In the genomic region with DNA sequence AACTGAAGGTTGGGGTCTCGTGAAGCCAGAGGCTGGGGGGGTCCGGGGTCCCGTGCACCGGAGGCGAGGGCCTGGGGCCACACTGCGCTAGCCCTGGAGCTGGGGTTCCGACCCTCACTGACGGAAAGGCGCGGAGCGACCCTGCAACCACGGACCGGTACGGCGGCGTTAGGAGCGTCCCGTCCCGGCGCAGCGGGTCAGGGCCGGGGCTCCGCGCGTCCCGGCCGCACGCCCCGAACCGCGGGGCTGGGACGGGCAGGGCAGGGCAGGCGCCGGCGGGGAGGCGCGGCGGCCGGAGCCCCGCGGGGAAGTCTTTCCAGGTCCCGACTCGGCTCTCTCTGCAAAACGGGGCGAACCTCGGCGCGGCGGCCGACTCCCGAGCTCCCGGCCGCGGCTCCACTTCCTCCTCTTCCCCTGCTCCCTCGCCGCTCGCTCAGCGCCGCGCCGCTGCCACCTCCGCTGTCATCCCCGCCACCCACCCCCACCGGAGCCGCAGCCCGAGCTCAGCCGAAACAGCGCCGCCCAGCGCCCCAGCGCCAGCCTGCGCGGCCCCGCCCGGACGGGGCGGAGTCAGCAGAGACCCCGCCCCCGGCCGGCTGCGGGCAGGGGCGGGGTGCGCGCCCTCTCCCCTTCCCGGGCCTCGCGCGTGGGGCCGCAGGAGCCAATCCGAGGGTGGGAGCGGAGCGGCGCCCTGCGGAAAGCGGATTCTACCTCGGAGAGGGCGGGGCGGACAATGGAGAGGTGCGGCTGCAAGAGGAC, we compare ENCODE assay signal across 1 cellular context.
TF ChIP-seq lines count a peak whose summit lies in the region.

A gene with protein sequence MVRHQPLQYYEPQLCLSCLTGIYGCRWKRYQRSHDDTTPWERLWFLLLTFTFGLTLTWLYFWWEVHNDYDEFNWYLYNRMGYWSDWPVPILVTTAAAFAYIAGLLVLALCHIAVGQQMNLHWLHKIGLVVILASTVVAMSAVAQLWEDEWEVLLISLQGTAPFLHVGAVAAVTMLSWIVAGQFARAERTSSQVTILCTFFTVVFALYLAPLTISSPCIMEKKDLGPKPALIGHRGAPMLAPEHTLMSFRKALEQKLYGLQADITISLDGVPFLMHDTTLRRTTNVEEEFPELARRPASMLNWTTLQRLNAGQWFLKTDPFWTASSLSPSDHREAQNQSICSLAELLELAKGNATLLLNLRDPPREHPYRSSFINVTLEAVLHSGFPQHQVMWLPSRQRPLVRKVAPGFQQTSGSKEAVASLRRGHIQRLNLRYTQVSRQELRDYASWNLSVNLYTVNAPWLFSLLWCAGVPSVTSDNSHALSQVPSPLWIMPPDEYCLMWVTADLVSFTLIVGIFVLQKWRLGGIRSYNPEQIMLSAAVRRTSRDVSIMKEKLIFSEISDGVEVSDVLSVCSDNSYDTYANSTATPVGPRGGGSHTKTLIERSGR (minus strand): TSS at position 509 of the 759 bp plus-strand sequence. CDS start 48,206 bp downstream, outside the sequence.

TF ChIP-seq in HepG2, 621 proteins besides CTCF, POLR2A, EP300 and RAD21 (continued from another document and continues in another):
- TF ChIP-seq, protein P1, sequence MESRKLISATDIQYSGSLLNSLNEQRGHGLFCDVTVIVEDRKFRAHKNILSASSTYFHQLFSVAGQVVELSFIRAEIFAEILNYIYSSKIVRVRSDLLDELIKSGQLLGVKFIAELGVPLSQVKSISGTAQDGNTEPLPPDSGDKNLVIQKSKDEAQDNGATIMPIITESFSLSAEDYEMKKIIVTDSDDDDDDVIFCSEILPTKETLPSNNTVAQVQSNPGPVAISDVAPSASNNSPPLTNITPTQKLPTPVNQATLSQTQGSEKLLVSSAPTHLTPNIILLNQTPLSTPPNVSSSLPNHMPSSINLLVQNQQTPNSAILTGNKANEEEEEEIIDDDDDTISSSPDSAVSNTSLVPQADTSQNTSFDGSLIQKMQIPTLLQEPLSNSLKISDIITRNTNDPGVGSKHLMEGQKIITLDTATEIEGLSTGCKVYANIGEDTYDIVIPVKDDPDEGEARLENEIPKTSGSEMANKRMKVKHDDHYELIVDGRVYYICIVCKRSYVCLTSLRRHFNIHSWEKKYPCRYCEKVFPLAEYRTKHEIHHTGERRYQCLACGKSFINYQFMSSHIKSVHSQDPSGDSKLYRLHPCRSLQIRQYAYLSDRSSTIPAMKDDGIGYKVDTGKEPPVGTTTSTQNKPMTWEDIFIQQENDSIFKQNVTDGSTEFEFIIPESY (CRISPR knock-in tag; IDR thresholded peaks at IDR 0.05), result no peak
- TF ChIP-seq GABPA (IDR thresholded peaks at IDR 0.05; ENCODE audit: low read depth, low read length), result no peak
- TF ChIP-seq GABPA (CRISPR knock-in tag; IDR thresholded peaks at IDR 0.05; ENCODE audit: low read depth), result no peak
- no peak for TF ChIP-seq ZNF350 (CRISPR knock-in tag; IDR thresholded peaks at IDR 0.05; ENCODE audit: borderline replicate concordance, low read depth)
- TF ChIP-seq, protein P2, sequence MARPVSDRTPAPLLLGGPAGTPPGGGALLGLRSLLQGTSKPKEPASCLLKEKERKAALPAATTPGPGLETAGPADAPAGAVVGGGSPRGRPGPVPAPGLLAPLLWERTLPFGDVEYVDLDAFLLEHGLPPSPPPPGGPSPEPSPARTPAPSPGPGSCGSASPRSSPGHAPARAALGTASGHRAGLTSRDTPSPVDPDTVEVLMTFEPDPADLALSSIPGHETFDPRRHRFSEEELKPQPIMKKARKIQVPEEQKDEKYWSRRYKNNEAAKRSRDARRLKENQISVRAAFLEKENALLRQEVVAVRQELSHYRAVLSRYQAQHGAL (CRISPR knock-in tag; IDR thresholded peaks at IDR 0.05; ENCODE audit: not compliant biosample characterization), result no peak
- TF ChIP-seq ZNF547 (CRISPR knock-in tag; IDR thresholded peaks at IDR 0.05), result peak; percentile 7; the same call in 1 of the 2 replicates
- TF ChIP-seq, protein P3, sequence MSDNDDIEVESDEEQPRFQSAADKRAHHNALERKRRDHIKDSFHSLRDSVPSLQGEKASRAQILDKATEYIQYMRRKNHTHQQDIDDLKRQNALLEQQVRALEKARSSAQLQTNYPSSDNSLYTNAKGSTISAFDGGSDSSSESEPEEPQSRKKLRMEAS (IDR thresholded peaks at IDR 0.05), result peak; percentile 62; the same call in 1 of the 2 replicates
- TF ChIP-seq, protein P4, sequence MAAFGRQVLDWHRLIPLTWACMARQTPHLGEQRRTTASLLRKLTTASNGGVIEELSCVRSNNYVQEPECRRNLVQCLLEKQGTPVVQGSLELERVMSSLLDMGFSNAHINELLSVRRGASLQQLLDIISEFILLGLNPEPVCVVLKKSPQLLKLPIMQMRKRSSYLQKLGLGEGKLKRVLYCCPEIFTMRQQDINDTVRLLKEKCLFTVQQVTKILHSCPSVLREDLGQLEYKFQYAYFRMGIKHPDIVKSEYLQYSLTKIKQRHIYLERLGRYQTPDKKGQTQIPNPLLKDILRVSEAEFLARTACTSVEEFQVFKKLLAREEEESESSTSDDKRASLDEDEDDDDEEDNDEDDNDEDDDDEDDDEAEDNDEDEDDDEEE (CRISPR knock-in tag; IDR thresholded peaks at IDR 0.05), result no peak
- no peak for TF ChIP-seq SOX5 (CRISPR knock-in tag; IDR thresholded peaks at IDR 0.05; ENCODE audit: borderline replicate concordance)
- no peak for TF ChIP-seq TAF1 (CRISPR knock-in tag; IDR thresholded peaks at IDR 0.05)
- TF ChIP-seq, protein P5, sequence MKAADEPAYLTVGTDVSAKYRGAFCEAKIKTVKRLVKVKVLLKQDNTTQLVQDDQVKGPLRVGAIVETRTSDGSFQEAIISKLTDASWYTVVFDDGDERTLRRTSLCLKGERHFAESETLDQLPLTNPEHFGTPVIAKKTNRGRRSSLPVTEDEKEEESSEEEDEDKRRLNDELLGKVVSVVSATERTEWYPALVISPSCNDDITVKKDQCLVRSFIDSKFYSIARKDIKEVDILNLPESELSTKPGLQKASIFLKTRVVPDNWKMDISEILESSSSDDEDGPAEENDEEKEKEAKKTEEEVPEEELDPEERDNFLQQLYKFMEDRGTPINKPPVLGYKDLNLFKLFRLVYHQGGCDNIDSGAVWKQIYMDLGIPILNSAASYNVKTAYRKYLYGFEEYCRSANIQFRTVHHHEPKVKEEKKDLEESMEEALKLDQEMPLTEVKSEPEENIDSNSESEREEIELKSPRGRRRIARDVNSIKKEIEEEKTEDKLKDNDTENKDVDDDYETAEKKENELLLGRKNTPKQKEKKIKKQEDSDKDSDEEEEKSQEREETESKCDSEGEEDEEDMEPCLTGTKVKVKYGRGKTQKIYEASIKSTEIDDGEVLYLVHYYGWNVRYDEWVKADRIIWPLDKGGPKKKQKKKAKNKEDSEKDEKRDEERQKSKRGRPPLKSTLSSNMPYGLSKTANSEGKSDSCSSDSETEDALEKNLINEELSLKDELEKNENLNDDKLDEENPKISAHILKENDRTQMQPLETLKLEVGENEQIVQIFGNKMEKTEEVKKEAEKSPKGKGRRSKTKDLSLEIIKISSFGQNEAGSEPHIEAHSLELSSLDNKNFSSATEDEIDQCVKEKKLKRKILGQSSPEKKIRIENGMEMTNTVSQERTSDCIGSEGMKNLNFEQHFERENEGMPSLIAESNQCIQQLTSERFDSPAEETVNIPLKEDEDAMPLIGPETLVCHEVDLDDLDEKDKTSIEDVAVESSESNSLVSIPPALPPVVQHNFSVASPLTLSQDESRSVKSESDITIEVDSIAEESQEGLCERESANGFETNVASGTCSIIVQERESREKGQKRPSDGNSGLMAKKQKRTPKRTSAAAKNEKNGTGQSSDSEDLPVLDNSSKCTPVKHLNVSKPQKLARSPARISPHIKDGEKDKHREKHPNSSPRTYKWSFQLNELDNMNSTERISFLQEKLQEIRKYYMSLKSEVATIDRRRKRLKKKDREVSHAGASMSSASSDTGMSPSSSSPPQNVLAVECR (CRISPR knock-in tag; IDR thresholded peaks at IDR 0.05; ENCODE audit: borderline replicate concordance), result peak; percentile 68; the same call in 1 of the 2 replicates
- TF ChIP-seq GZF1 (CRISPR knock-in tag; IDR thresholded peaks at IDR 0.05), result no peak
- TF ChIP-seq ZNF543 (CRISPR knock-in tag; IDR thresholded peaks at IDR 0.05), result no peak
- no peak for TF ChIP-seq ARNT (IDR thresholded peaks at IDR 0.05)
- no peak for TF ChIP-seq CBX5 (CRISPR knock-in tag; IDR thresholded peaks at IDR 0.05; ENCODE audit: borderline replicate concordance)
- no peak for TF ChIP-seq ZNF24 (IDR thresholded peaks at IDR 0.05)
- TF ChIP-seq, protein P6, sequence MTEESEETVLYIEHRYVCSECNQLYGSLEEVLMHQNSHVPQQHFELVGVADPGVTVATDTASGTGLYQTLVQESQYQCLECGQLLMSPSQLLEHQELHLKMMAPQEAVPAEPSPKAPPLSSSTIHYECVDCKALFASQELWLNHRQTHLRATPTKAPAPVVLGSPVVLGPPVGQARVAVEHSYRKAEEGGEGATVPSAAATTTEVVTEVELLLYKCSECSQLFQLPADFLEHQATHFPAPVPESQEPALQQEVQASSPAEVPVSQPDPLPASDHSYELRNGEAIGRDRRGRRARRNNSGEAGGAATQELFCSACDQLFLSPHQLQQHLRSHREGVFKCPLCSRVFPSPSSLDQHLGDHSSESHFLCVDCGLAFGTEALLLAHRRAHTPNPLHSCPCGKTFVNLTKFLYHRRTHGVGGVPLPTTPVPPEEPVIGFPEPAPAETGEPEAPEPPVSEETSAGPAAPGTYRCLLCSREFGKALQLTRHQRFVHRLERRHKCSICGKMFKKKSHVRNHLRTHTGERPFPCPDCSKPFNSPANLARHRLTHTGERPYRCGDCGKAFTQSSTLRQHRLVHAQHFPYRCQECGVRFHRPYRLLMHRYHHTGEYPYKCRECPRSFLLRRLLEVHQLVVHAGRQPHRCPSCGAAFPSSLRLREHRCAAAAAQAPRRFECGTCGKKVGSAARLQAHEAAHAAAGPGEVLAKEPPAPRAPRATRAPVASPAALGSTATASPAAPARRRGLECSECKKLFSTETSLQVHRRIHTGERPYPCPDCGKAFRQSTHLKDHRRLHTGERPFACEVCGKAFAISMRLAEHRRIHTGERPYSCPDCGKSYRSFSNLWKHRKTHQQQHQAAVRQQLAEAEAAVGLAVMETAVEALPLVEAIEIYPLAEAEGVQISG (CRISPR knock-in tag; IDR thresholded peaks at IDR 0.05), result peak; percentile 16; the same call in 1 of the 2 replicates
- TF ChIP-seq, protein P7, sequence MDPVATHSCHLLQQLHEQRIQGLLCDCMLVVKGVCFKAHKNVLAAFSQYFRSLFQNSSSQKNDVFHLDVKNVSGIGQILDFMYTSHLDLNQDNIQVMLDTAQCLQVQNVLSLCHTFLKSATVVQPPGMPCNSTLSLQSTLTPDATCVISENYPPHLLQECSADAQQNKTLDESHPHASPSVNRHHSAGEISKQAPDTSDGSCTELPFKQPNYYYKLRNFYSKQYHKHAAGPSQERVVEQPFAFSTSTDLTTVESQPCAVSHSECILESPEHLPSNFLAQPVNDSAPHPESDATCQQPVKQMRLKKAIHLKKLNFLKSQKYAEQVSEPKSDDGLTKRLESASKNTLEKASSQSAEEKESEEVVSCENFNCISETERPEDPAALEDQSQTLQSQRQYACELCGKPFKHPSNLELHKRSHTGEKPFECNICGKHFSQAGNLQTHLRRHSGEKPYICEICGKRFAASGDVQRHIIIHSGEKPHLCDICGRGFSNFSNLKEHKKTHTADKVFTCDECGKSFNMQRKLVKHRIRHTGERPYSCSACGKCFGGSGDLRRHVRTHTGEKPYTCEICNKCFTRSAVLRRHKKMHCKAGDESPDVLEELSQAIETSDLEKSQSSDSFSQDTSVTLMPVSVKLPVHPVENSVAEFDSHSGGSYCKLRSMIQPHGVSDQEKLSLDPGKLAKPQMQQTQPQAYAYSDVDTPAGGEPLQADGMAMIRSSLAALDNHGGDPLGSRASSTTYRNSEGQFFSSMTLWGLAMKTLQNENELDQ (CRISPR knock-in tag; IDR thresholded peaks at IDR 0.05; ENCODE audit: borderline replicate concordance), result no peak
- peak; percentile 56 for TF ChIP-seq POLR2AphosphoS5 (IDR thresholded peaks at IDR 0.05; ENCODE audit: low read depth, low read length)
- no peak for TF ChIP-seq HOXA9 (CRISPR knock-in tag; IDR thresholded peaks at IDR 0.05; ENCODE audit: borderline replicate concordance)
- TF ChIP-seq, protein P8, sequence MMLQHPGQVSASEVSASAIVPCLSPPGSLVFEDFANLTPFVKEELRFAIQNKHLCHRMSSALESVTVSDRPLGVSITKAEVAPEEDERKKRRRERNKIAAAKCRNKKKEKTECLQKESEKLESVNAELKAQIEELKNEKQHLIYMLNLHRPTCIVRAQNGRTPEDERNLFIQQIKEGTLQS (CRISPR knock-in tag; IDR thresholded peaks at IDR 0.05), result no peak
- no peak for TF ChIP-seq NFIC (IDR thresholded peaks at IDR 0.05; ENCODE audit: low read length)
- no peak for TF ChIP-seq TP53 (CRISPR knock-in tag; conservative IDR thresholded peaks at IDR 0.05)
- TF ChIP-seq ZNF180 (CRISPR knock-in tag; IDR thresholded peaks at IDR 0.05; ENCODE audit: borderline replicate concordance, low read depth), result no peak
- TF ChIP-seq ZFY (CRISPR knock-in tag; IDR thresholded peaks at IDR 0.05), result peak; percentile 12; the same call in 1 of the 2 replicates
- TF ChIP-seq ZNF670 (CRISPR knock-in tag; IDR thresholded peaks at IDR 0.05; ENCODE audit: borderline replicate concordance), result no peak
- TF ChIP-seq ZSCAN31 (CRISPR knock-in tag; IDR thresholded peaks at IDR 0.05; ENCODE audit: low read depth), result no peak
- 0 out of 2 replicates have a peak, but pooled peaks have one; percentile 45 for TF ChIP-seq ZNF773 (CRISPR knock-in tag; IDR thresholded peaks at IDR 0.05; ENCODE audit: borderline replicate concordance)
- TF ChIP-seq REL (CRISPR knock-in tag; conservative IDR thresholded peaks at IDR 0.05), result no peak
- no peak for TF ChIP-seq ZNF367 (CRISPR knock-in tag; IDR thresholded peaks at IDR 0.05; ENCODE audit: borderline replicate concordance)
- TF ChIP-seq, protein P9, sequence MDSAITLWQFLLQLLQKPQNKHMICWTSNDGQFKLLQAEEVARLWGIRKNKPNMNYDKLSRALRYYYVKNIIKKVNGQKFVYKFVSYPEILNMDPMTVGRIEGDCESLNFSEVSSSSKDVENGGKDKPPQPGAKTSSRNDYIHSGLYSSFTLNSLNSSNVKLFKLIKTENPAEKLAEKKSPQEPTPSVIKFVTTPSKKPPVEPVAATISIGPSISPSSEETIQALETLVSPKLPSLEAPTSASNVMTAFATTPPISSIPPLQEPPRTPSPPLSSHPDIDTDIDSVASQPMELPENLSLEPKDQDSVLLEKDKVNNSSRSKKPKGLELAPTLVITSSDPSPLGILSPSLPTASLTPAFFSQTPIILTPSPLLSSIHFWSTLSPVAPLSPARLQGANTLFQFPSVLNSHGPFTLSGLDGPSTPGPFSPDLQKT (CRISPR knock-in tag; IDR thresholded peaks at IDR 0.05; ENCODE audit: borderline replicate concordance), result no peak
- no peak for TF ChIP-seq ZNF235 (CRISPR knock-in tag; IDR thresholded peaks at IDR 0.05; ENCODE audit: borderline replicate concordance)
- peak; percentile 60 for TF ChIP-seq POLR2G (IDR thresholded peaks at IDR 0.05; ENCODE audit: low read depth, low read length)
- TF ChIP-seq, protein P10, sequence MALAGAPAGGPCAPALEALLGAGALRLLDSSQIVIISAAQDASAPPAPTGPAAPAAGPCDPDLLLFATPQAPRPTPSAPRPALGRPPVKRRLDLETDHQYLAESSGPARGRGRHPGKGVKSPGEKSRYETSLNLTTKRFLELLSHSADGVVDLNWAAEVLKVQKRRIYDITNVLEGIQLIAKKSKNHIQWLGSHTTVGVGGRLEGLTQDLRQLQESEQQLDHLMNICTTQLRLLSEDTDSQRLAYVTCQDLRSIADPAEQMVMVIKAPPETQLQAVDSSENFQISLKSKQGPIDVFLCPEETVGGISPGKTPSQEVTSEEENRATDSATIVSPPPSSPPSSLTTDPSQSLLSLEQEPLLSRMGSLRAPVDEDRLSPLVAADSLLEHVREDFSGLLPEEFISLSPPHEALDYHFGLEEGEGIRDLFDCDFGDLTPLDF (CRISPR knock-in tag; IDR thresholded peaks at IDR 0.05), result 0 out of 2 replicates have a peak, but pooled peaks have one; percentile 3
- TF ChIP-seq DPF2 (CRISPR knock-in tag; IDR thresholded peaks at IDR 0.05; ENCODE audit: borderline replicate concordance, low read depth), result no peak
